Comparison of ENCODE assay signal across 15 cellular contexts in the genomic region with DNA sequence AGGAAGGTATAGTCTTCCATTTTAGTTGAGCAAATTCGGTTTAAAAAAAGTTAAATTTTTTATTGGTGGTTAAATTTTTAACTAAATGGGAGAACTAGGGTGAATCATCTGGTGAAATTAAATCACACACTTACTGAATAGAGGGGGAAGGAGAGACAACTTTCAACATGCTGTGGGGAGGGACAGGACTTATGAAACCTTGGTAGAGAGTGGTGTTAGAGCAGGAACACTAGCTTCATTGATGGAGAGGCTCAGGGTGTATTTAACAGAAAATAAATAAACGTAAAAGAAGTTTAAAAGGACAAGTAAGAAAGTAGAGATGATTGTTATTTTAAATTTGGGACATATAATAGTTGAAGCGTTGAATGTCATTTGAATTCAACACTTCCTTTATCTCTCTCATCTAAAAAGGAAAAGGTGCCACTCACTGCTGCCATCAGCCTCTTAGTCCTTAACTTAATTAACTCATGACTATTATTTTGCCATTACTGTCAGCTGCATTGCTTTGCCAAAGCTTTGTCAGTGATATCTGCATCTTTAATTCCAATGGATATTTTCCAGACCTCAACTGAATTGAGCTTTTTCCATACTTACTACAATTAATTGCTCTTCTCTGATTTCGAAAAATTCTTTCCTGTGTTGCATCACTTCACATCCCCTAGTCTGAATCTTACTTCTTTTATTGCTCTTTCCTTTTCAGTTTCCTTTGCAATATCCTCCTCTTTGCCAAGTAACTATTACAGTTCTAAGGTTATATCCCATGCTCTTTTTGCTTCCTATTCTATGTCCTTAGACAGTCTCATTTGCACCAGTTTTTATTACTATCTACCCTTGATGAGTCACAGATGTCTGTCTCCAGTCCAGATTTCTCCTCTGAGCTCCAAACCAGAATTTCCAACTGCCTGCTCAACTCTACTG.
A peak's percentile ranks its signal among the peaks of the same experiment; 100 is the strongest.
DNase-seq lines count a peak whose midpoint lies in the region; FAIRE-seq and TF ChIP-seq lines count a peak whose summit lies in the region.
"Had no signal": no experiment of that assay in that cellular context is flagged by ENCODE, and none has a peak within 500 bp of the region (broad histone marks: within the 10 kb centered on the region; RNA-seq: fewer than 3 reads in every experiment).

No MANE protein-coding gene starts in this region.

- no peaks in the 10 kb centered on the region for H3K36me3 ChIP-seq in BJ (ENCODE audit: control insufficient read depth, insufficient read depth, low read length)
- H3K36me3 ChIP-seq: colonic mucosa had no signal

- POLR2A ChIA-PET in BJ (lab: Charles Lee): interaction anchor here (0.5 to 0.6 kb wide), 2 partner anchors 524 to 843 kb away, joined by 3 to 4 read pairs; no protein-coding TSS in a partner anchor
- POLR2A ChIA-PET in activated CD4-positive, alpha-beta memory T cell treated with anti-CD3 and anti-CD28 coated beads for 36 hours (lab: Charles Lee): no interaction called here

- no peak for TF ChIP-seq CTCF in BJ (IDR thresholded peaks at IDR 0.05; ENCODE audit: insufficient read depth, low read depth, low read length)

- no peaks in the 10 kb centered on the region for H3K27me3 Mint-ChIP-seq in activated CD4-positive, alpha-beta memory T cell treated with anti-CD3 and anti-CD28 coated beads for 36 hours
- H3K27me3 Mint-ChIP-seq: activated T-cell treated with anti-CD3 and anti-CD28 coated beads, Interleukin-2, amount 50 U/mL, for 24 hours had no signal

- no peak overlapping the region for H3K4me3 ChIP-seq in BJ (ENCODE audit: low read depth, low read length)
- H3K4me3 ChIP-seq: colonic mucosa had no signal

- CTCF ChIA-PET in BJ (lab: Yijun Ruan, JAX): interaction anchor here (0.9 to 1.3 kb wide), 5 partner anchors 11 to 241 kb away, joined by 3 to 11 read pairs (median 3); no protein-coding TSS in a partner anchor
- CTCF ChIA-PET in activated CD4-positive, alpha-beta memory T cell treated with anti-CD3 and anti-CD28 coated beads for 36 hours (lab: Charles Lee): no interaction called here

- DNase-seq in BJ (ENCODE audit: low read depth) (peak; percentile 81), NCI-H226 (peak; percentile 74), dermis microvascular lymphatic vessel endothelial cell (ENCODE audit: low read depth in 2 of 2) (peak; percentile 24 to 59), myocyte (ENCODE audit: low read depth) (peak; percentile 68), frontal cortex (ENCODE audit: low spot score in 2 of 2) (no peak), amniotic stem cell (lab: John Stamatoyannopoulos, UW) (no peak)
- DNase-seq in activated naive CD4-positive, alpha-beta T cell (lab: John Stamatoyannopoulos, UW): no peak
- DNase-seq in activated CD4-positive, alpha-beta memory T cell treated with anti-CD3 and anti-CD28 coated beads for 36 hours: no peak
- DNase-seq: activated T-cell treated with anti-CD3 and anti-CD28 coated beads, Interleukin-2, amount 50 U/mL, for 24 hours; colonic mucosa; KBM-7; NCI-H446 treated with DMSO at 0.1 percent for 48 hours; stimulated activated CD4-positive, alpha-beta T cell treated with anti-CD3 and anti-CD28 coated beads, Interleukin-4, amount 100 ng/mL, for 4 hours had no signal

- H3K27ac Mint-ChIP-seq in activated CD4-positive, alpha-beta memory T cell treated with anti-CD3 and anti-CD28 coated beads for 36 hours: no peak overlapping the region
- H3K27ac Mint-ChIP-seq: activated T-cell treated with anti-CD3 and anti-CD28 coated beads, Interleukin-2, amount 50 U/mL, for 24 hours; T-helper 2 cell treated with Interferon-gamma antibody and Interleukin-4, amounts not matched to agents 5 μg/mL and 100 μg/mL, for 36 hours had no signal

- H3K4me1 Mint-ChIP-seq in activated CD4-positive, alpha-beta memory T cell treated with anti-CD3 and anti-CD28 coated beads for 36 hours (ENCODE audit: low read depth): no peaks in the 10 kb centered on the region
- H3K4me1 Mint-ChIP-seq: neural crest cell had no signal

- FAIRE-seq in frontal cortex (lab: Jason Lieb, UNC): no peak

- peaks cover 10% of the 10 kb centered on the region for H3K9me3 Mint-ChIP-seq in activated CD4-positive, alpha-beta memory T cell treated with anti-CD3 and anti-CD28 coated beads for 36 hours
- H3K9me3 Mint-ChIP-seq: T-helper 2 cell treated with Interferon-gamma antibody and Interleukin-4, amounts not matched to agents 5 μg/mL and 100 μg/mL, for 36 hours had no signal

- no peak overlapping the region for H3K4me3 Mint-ChIP-seq in activated CD4-positive, alpha-beta memory T cell treated with anti-CD3 and anti-CD28 coated beads for 36 hours
- H3K4me3 Mint-ChIP-seq: activated T-cell treated with anti-CD3 and anti-CD28 coated beads, Interleukin-2, amount 50 U/mL, for 24 hours; neural crest cell; T-helper 2 cell treated with Interferon-gamma antibody and Interleukin-4, amounts not matched to agents 5 μg/mL and 100 μg/mL, for 36 hours had no signal

- no peaks in the 10 kb centered on the region for H3K36me3 Mint-ChIP-seq in activated CD4-positive, alpha-beta memory T cell treated with anti-CD3 and anti-CD28 coated beads for 36 hours

- H3K27me3 ChIP-seq in BJ (ENCODE audit: control insufficient read depth, insufficient read depth, low read length): no peaks in the 10 kb centered on the region
- H3K27me3 ChIP-seq: colonic mucosa had no signal

- intact Hi-C loops in activated CD4-positive, alpha-beta memory T cell treated with anti-CD3 and anti-CD28 coated beads for 36 hours (cut with micrococcal nuclease): no loop called here

Comparison
In these comparisons a context has a peak if more than half of its experiments do, and no peak if none do; other contexts are left out.
1. DNase-seq: peak in BJ (single experiment), NCI-H226 (single experiment), dermis microvascular lymphatic vessel endothelial cell (2 of 2) and myocyte (single experiment); none in frontal cortex (0 of 2), activated naive CD4-positive, alpha-beta T cell (0 of 4), activated CD4-positive, alpha-beta memory T cell treated with anti-CD3 and anti-CD28 coated beads for 36 hours (single experiment) and amniotic stem cell (single experiment).